8 cellular contexts compared by ENCODE assay signal in the genomic region with DNA sequence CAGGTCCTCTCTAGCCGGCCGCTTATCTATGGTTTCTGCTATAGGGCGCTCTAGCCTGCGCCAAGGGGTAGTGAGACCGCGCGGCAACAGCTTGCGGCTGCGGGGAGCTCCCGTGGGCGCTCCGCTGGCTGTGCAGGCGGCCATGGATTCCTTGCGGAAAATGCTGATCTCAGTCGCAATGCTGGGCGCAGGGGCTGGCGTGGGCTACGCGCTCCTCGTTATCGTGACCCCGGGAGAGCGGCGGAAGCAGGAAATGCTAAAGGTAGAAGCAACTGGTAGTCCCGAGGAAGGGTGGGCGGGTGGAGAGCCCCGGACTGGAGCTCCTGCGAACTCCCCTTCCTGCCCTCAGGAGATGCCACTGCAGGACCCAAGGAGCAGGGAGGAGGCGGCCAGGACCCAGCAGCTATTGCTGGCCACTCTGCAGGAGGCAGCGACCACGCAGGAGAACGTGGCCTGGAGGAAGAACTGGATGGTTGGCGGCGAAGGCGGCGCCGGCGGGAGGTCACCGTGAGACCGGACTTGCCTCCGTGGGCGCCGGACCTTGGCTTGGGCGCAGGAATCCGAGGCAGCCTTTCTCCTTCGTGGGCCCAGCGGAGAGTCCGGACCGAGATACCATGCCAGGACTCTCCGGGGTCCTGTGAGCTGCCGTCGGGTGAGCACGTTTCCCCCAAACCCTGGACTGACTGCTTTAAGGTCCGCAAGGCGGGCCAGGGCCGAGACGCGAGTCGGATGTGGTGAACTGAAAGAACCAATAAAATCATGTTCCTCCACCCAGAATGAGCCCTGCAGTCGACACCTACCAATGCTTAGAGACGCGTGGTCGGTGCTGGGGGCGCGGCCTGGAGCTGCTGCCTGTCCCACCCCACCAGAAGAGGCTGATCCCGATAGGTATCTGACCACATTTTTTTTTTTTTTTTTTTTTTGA. TPM values are rescaled to one million over a fixed set of nuclear protein-coding genes. Genes with fewer than 3 reads are reported as not detected.
DNase-seq lines count a peak whose midpoint lies in the region; ATAC-seq, FAIRE-seq and TF ChIP-seq lines count a peak whose summit lies in the region.

A gene (minus strand): TSS at position 664 of the 925 bp plus-strand sequence. CDS start 2,236 bp downstream, outside the sequence.
A gene with protein sequence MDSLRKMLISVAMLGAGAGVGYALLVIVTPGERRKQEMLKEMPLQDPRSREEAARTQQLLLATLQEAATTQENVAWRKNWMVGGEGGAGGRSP (plus strand): TSS at position 70 of the 925 bp plus-strand sequence. CDS start 73 bp downstream, at position 143.

- no peak for TF ChIP-seq CTCF in Caco-2 (IDR thresholded peaks at IDR 0.05; ENCODE audit: insufficient read depth in 1 of 2, low read depth in 1 of 2, low read length in 1 of 2, severe bottlenecking in 1 of 2, unreplicated experiment in 1 of 2)
- TF ChIP-seq CTCF in natural killer cell (IDR thresholded peaks at IDR 0.05), result no peak

- H3K27me3 Mint-ChIP-seq in Caco-2 (ENCODE audit: insufficient read depth, unreplicated experiment) (no peaks in the 10 kb centered on the region), natural killer cell (ENCODE audit: low read depth in 2 of 2) (no peaks in the 10 kb centered on the region)

- POLR2A ChIA-PET in Caco-2 (lab: Charles Lee), result interaction anchor here (0.6 to 2.3 kb wide), 23 partner anchors 9 to 261 kb away, joined by 3 to 23 read pairs (median 6); a partner anchor contains a TSS

- DNase-seq in Caco-2, result peak; percentile 87 to 91
- DNase-seq in KG1 (lab: John Stamatoyannopoulos, UW), result peak; percentile 90
- DNase-seq in RCC 7860 (ENCODE audit: low spot score), result peak; percentile 78
- DNase-seq in activated T-helper 1 cell treated with anti-CD3 and anti-CD28 coated beads, Interleukin-2, amount 50 U/mL, for 16 hours (ENCODE audit: low read depth in 1 of 2, low spot score in 1 of 2), result peak; percentile 49 to 63
- peak; percentile 87 for DNase-seq in fibroblast of gingiva (ENCODE audit: low read depth)
- peak; percentile 76 for DNase-seq in natural killer cell
- peak; percentile 88 for DNase-seq in stimulated activated naive CD8-positive, alpha-beta T cell treated with anti-CD3 and anti-CD28 coated beads, Interleukin-15, Interleukin-2, amounts not matched to agents 100 U/mL and 50 U/mL, for 24 hours

- peak within 1 kb of the TSS; percentile 99 for H3K27ac Mint-ChIP-seq in Caco-2 (ENCODE audit: unreplicated experiment)
- H3K27ac Mint-ChIP-seq in natural killer cell, result peak within 1 kb of the TSS; percentile 92 to 97

- BruUV-seq in Caco-2 (replicated peaks; lab: Mats Ljungman, UMichigan), result TSS peak; percentile 37

- FAIRE-seq in RCC 7860 (lab: Jason Lieb, UNC), result no peak

- peaks cover under 1% of the 10 kb centered on the region for H3K36me3 ChIP-seq in Caco-2 (ENCODE audit: control insufficient read depth, insufficient read depth, low read length)

- H3K36me3 Mint-ChIP-seq in Caco-2 (ENCODE audit: insufficient read depth, unreplicated experiment) (peaks cover 76% of the 10 kb centered on the region), natural killer cell (peaks cover under 1% of the 10 kb centered on the region)

- peak within 1 kb of the TSS; percentile 90 for H3K4me3 ChIP-seq in Caco-2 (ENCODE audit: low read depth, low read length)

- CTCF ChIA-PET in Caco-2 (lab: Charles Lee), result interaction anchor here (0.5 to 1.3 kb wide), 10 partner anchors 16 to 346 kb away, joined by 3 to 10 read pairs (median 4); a partner anchor contains a TSS

- H3K4me1 ChIP-seq in Caco-2, result peaks cover 26% of the 10 kb centered on the region

- H3K4me3 Mint-ChIP-seq in Caco-2 (ENCODE audit: unreplicated experiment), result peak within 1 kb of the TSS; percentile 98
- H3K4me3 Mint-ChIP-seq in natural killer cell, result peak within 1 kb of the TSS; percentile 99

- H3K9me3 Mint-ChIP-seq in Caco-2 (ENCODE audit: unreplicated experiment) (no peaks in the 10 kb centered on the region), natural killer cell (no peaks in the 10 kb centered on the region)

- intact Hi-C loops in Caco-2 (cut with micrococcal nuclease; ENCODE audit: unreplicated experiment) (loop anchor here (1.0 to 10.0 kb wide), 2 partner anchors 7 to 277 kb away; a partner anchor contains a TSS), natural killer cell (cut with micrococcal nuclease) (loop anchor here (5.0 kb wide), 1 partner anchor 35 kb away; a partner anchor contains a TSS)

- peak; percentile 45 for ATAC-seq in GM21515 (IDR thresholded peaks at IDR 0.05; ENCODE audit: unreplicated experiment)
- ATAC-seq in natural killer cell, result peak; percentile 78 to 93 (median 86)
- peak; percentile 94 for ATAC-seq in stimulated activated naive CD8-positive, alpha-beta T cell treated with anti-CD3 and anti-CD28 coated beads, Interleukin-15, Interleukin-2, amounts not matched to agents 100 U/mL and 50 U/mL, for 24 hours

- no peaks in the 10 kb centered on the region for H3K9me3 ChIP-seq in Caco-2

- H3K4me1 Mint-ChIP-seq in Caco-2 (ENCODE audit: low read depth, unreplicated experiment), result peaks cover 15% of the 10 kb centered on the region
- H3K4me1 Mint-ChIP-seq in natural killer cell, result peaks cover 22 to 36% of the 10 kb centered on the region in 2 donors

- H3K27me3 ChIP-seq in Caco-2 (replicated peaks; ENCODE audit: control insufficient read depth, insufficient read depth, low read length), result no peaks in the 10 kb centered on the region

RNA-seq across cellular contexts. Expression of the first gene that starts in this region (rescaled TPM):
- total RNA-seq in Caco-2 (2022), result 11.9 and 13.6 TPM in 2 replicates
- total RNA-seq in natural killer cell, result 10 to 100 TPM; 17.4 to 29.1 (median 20.4) TPM

RNA-seq across cellular contexts. Expression of the second gene that starts in this region (rescaled TPM):
- total RNA-seq in Caco-2 (2022), result 23.9 and 24.0 TPM in 2 replicates
- total RNA-seq in natural killer cell, result 1 to 10 TPM; 3.9 to 5.2 (median 4.0) TPM

Comparison
In these comparisons a context has a peak if more than half of its experiments do, and no peak if none do; other contexts are left out.
1. Peak in every context shown above with its lines: DNase-seq, ATAC-seq and H3K4me3 ChIP-seq.